8 cellular contexts compared by ENCODE assay signal in the genomic region with DNA sequence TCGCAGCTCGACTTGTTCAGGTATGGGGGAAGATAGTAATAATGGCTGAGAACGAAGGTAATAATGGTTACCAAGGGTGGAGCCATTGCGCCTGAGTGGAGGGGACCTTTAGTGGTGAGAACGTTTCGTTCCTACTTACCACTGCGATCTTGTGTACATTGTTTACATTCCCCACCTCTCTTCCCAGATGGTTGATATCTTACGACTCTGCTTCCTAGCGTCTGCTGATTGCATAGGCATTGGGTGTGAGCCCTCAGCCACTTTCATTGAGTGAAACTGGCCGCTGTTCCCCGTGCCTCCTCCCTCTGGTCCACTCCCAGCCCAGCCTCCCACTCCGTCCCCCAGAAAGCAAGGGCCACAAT. TPM values are rescaled to one million over a fixed set of nuclear protein-coding genes. Genes with fewer than 3 reads are reported as not detected.
A peak's percentile ranks its signal among the peaks of the same experiment; 100 is the strongest.
DNase-seq lines count a peak whose midpoint lies in the region; ATAC-seq and TF ChIP-seq lines count a peak whose summit lies in the region.

No MANE protein-coding gene starts in this region.

- intact Hi-C loops in Panc1 (cut with micrococcal nuclease; ENCODE audit: unreplicated experiment), result no loop called here

- H3K4me1 ChIP-seq in Panc1 (ENCODE audit: control insufficient read depth, insufficient read depth, low read length) (peaks cover 8% of the 10 kb centered on the region), neuron (ENCODE audit: insufficient read depth, low read length) (no peaks in the 10 kb centered on the region)

- CTCF ChIA-PET in Panc1 (lab: Charles Lee), result interaction anchor here (0.7 kb wide), 1 partner anchor 95 kb away, joined by 3 read pairs; no protein-coding TSS in a partner anchor

- no peaks in the 10 kb centered on the region; the same call in 1 of the 2 replicates for H3K36me3 ChIP-seq in Panc1 (ENCODE audit: control insufficient read depth, insufficient read depth, low read length)
- H3K36me3 ChIP-seq in neuron (ENCODE audit: insufficient read depth, low read length), result peaks cover 6% of the 10 kb centered on the region

- H3K9me3 ChIP-seq in Panc1 (ENCODE audit: control insufficient read depth, insufficient read depth, low read depth, low read length) (no peaks in the 10 kb centered on the region), neuron (ENCODE audit: low read length) (no peaks in the 10 kb centered on the region)

- in situ Hi-C loops in Panc1 (cut with HindIII; ENCODE audit: low pct_unique_long_range_greater_than_20kb, low sequenced_read_pairs), result no loop called here

- peak; percentile 48 for DNase-seq in NCI-H82 (lab: John Stamatoyannopoulos, UW)
- no peak for DNase-seq in NCI-H82 treated with DMSO at 0.1 percent for 48 hours (lab: John Stamatoyannopoulos, UW; ENCODE audit: unreplicated experiment)
- no peak for DNase-seq in Panc1 (ENCODE audit: low read depth, low spot score)
- DNase-seq in epithelial cell of proximal tubule (ENCODE audit: low read depth), result no peak
- no peak for DNase-seq in NCI-H1105 (lab: John Stamatoyannopoulos, UW)
- DNase-seq in activated effector memory CD4-positive, alpha-beta T cell treated with anti-CD3 and anti-CD28 coated beads, Interleukin-2, amount 50 U/mL, for 16 hours, result no peak

- no peak for TF ChIP-seq CTCF in Panc1 (IDR thresholded peaks at IDR 0.05)
- no peak for TF ChIP-seq CTCF in epithelial cell of proximal tubule (conservative IDR thresholded peaks at IDR 0.05; ENCODE audit: low read depth, low read length)

- peak overlapping the region; percentile 89 for H3K27ac ChIP-seq in Panc1 (ENCODE audit: low read length)

- H3K27me3 ChIP-seq in Panc1 (ENCODE audit: control insufficient read depth, insufficient read depth, low read length) (no peaks in the 10 kb centered on the region), neuron (ENCODE audit: insufficient read depth, low read length) (no peaks in the 10 kb centered on the region)

- ATAC-seq in HG02798 (IDR thresholded peaks at IDR 0.05; ENCODE audit: poor library complexity, unreplicated experiment) (peak; percentile 24), Panc1 (peak; percentile 46)

- POLR2A ChIA-PET in Panc1 (lab: Charles Lee), result interaction anchor here (0.6 to 0.7 kb wide), 2 partner anchors 19 to 72 kb away, joined by 3 read pairs; no protein-coding TSS in a partner anchor

- H3K4me3 ChIP-seq in Panc1 (ENCODE audit: low read depth in 2 of 2, low read length in 2 of 2), result peak overlapping the region; percentile 92 to 97
- peak overlapping the region; percentile 74 for H3K4me3 ChIP-seq in epithelial cell of proximal tubule (ENCODE audit: low read depth, low read length)
- peak overlapping the region; percentile 74 for H3K4me3 ChIP-seq in neuron (ENCODE audit: low read length)

- no TSS peak for BruUV-seq in Panc1 (replicated peaks; lab: Mats Ljungman, UMichigan)

- no peak overlapping the region for H2AFZ ChIP-seq in neuron (ENCODE audit: low read depth, low read length)

RNA-seq across cellular contexts. Expression of gene IGBP1, which starts 0.8 kb away (rescaled TPM):
- 36.9 TPM for total RNA-seq in Panc1 (2021; ENCODE audit: unreplicated experiment)
- polyA plus RNA-seq in Panc1 (2012; ENCODE audit: insufficient read length), result 37.6 TPM
- 43.0 and 62.2 TPM in 2 replicates for total RNA-seq in epithelial cell of proximal tubule

RNA-seq across cellular contexts. Expression of gene DGAT2L6, which starts 43.2 kb away (rescaled TPM):
- total RNA-seq in Panc1 (2021; ENCODE audit: unreplicated experiment) (not detected), epithelial cell of proximal tubule (not detected in 2 replicates)
- polyA plus RNA-seq in Panc1 (2012; ENCODE audit: insufficient read length), result not detected
